Comparison of ENCODE assay signal across 15 cellular contexts in the genomic region with DNA sequence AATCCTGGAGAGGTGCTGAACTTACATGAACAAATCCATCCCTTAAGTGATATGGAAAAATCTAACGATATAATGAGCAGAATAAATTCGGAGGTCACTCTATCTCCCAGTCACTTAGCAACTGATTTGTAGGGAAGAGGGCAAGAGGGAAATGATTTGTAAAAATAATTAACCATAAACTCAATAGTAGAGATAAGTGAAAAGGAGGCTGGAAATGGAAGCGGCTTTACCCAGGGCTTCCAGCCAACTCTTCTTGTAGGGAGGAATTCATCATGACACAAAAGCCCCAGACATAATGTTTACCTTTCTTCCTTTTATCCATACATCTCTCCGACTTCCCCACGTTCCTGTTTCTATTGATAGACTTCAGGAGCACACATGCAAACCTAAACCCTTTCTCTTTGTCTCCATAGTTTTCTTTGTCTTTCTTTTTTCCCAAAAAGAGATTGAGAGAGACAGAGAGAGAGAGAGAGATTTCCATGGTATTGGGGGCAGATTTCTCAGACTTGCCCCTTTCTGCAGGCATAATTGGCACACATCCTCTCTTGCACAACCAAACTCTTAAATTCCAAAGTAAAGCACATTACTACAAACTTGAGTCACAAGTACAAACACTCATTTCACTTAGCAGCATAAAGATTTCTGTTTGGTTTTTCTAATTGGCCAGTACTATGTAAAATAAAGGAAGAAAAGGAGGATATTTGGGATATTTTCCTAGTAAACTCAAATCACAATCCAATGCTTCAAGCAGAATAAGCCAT.
DNase-seq lines count a peak whose midpoint lies in the region; ATAC-seq and TF ChIP-seq lines count a peak whose summit lies in the region.
"Had no signal": no experiment of that assay in that cellular context is flagged by ENCODE, and none has a peak within 500 bp of the region (broad histone marks: within the 10 kb centered on the region; RNA-seq: fewer than 3 reads in every experiment).

No MANE protein-coding gene starts in this region.

- H3K4me2 ChIP-seq in GM23338: no peak overlapping the region

- H3K36me3 ChIP-seq in GM23338 (ENCODE audit: insufficient read depth): peaks cover 2% of the 10 kb centered on the region; the same call in 1 of the 2 replicates
- H3K36me3 ChIP-seq: adrenal gland, heart left ventricle had no signal

- no peaks in the 10 kb centered on the region for H3K9me2 ChIP-seq in GM23338 (ENCODE audit: insufficient read depth)

- no peaks in the 10 kb centered on the region for H3F3A ChIP-seq in GM23338 (replicated peaks; ENCODE audit: low read depth)

- peaks cover 11% of the 10 kb centered on the region; the same call in 2 of the 3 replicates for H3K36me3 Mint-ChIP-seq in GM23338 (ENCODE audit: low read depth)

- no peak overlapping the region for H3K4me3 Mint-ChIP-seq in GM23338
- H3K4me3 Mint-ChIP-seq: activated B cell treated with CpG ODN at 0.5 μM for 24 hours had no signal

- H3K79me2 ChIP-seq in GM23338 (replicated peaks; ENCODE audit: insufficient read depth): no peaks in the 10 kb centered on the region
- H3K79me2 ChIP-seq: parathyroid adenoma had no signal

- H3K27me3 ChIP-seq in GM23338 (ENCODE audit: insufficient read depth): no peaks in the 10 kb centered on the region
- H3K27me3 ChIP-seq: adrenal gland, heart left ventricle had no signal

- peaks cover 10% of the 10 kb centered on the region for H3K9me3 Mint-ChIP-seq in GM23338

- H3K4me1 Mint-ChIP-seq in GM23338: peaks cover 7% of the 10 kb centered on the region; the same call in 2 of the 3 replicates
- H3K4me1 Mint-ChIP-seq: activated B cell treated with CpG ODN at 0.5 μM for 24 hours had no signal

- H3K27ac ChIP-seq in GM23338 (ENCODE audit: low read depth): no peak overlapping the region
- H3K27ac ChIP-seq: adrenal gland, heart left ventricle, parathyroid adenoma had no signal

- no peaks in the 10 kb centered on the region for H4K20me1 ChIP-seq in GM23338 (replicated peaks; ENCODE audit: insufficient read depth)

- H3K4me3 ChIP-seq in fibroblast of villous mesenchyme (ENCODE audit: low read depth, low read length) (no peak overlapping the region), skeletal muscle cell (ENCODE audit: low read depth, low read length) (no peak overlapping the region), GM23338 (no peak overlapping the region)
- H3K4me3 ChIP-seq: adrenal gland, heart left ventricle had no signal

- ATAC-seq in SK-N-SH treated with all-trans-retinoic acid at 6 μM for 48 hours (peak; percentile 30; the same call in 2 of the 3 replicates), GM23338 (no peak), HG02798 (IDR thresholded peaks at IDR 0.05; ENCODE audit: poor library complexity, unreplicated experiment) (no peak)
- ATAC-seq: heart left ventricle, left ventricle myocardium superior had no signal

- 0 out of 2 replicates have a peak, but pooled peaks cover 6% of the 10 kb centered on the region for H3K4me1 ChIP-seq in GM23338 (ENCODE audit: insufficient read depth)
- H3K4me1 ChIP-seq: heart left ventricle, parathyroid adenoma had no signal

- peak; percentile 37 for DNase-seq in NCI-H510A treated with DMSO at 0.1 percent for 48 hours (lab: John Stamatoyannopoulos, UW)
- DNase-seq in NCI-H510A (lab: John Stamatoyannopoulos, UW): no peak
- peak; percentile 62 for DNase-seq in fibroblast of villous mesenchyme (ENCODE audit: low read depth)
- peak; percentile 53 for DNase-seq in skeletal muscle cell (ENCODE audit: low read depth)
- no peak for DNase-seq in GM23338 (ENCODE audit: low spot score)
- no peak for DNase-seq in NCI-H526 treated with DMSO at 0.1 percent for 48 hours (lab: John Stamatoyannopoulos, UW)
- DNase-seq: activated B cell treated with CpG ODN at 0.5 μM for 24 hours, heart left ventricle, Karpas-422, left ventricle myocardium superior, NCI-H774 had no signal

- H3K27ac Mint-ChIP-seq in GM23338: no peak overlapping the region
- H3K27ac Mint-ChIP-seq: activated B cell treated with CpG ODN at 0.5 μM for 24 hours had no signal

- no peak overlapping the region for H2AFZ ChIP-seq in GM23338
- H2AFZ ChIP-seq: parathyroid adenoma had no signal

- H3K27me3 Mint-ChIP-seq in GM23338 (ENCODE audit: insufficient read depth, low read depth, poor library complexity): no peaks in the 10 kb centered on the region
- H3K27me3 Mint-ChIP-seq: activated B cell treated with CpG ODN at 0.5 μM for 24 hours had no signal

- TF ChIP-seq CTCF in fibroblast of villous mesenchyme (IDR thresholded peaks at IDR 0.05; ENCODE audit: insufficient read depth, low read depth, low read length) (no peak), GM23338 (conservative IDR thresholded peaks at IDR 0.05; ENCODE audit: low read depth in 2 of 2) (no peak)

TF ChIP-seq in SK-N-SH treated with all-trans-retinoic acid at 6 μM for 48 hours, 23 proteins besides CTCF, POLR2A, EP300 and RAD21 (continues in another document):
- TF ChIP-seq BACH2 (CRISPR knock-in tag; IDR thresholded peaks at IDR 0.05; ENCODE audit: borderline replicate concordance) (no peak), POU6F1 (CRISPR knock-in tag; IDR thresholded peaks at IDR 0.05; ENCODE audit: borderline replicate concordance, low read depth) (no peak), PATZ1 (CRISPR knock-in tag; IDR thresholded peaks at IDR 0.05; ENCODE audit: borderline replicate concordance) (no peak; the same call in 1 of the 2 replicates)

TF ChIP-seq in GM23338, 12 proteins besides CTCF, POLR2A, EP300 and RAD21 (continues in another document):
- TF ChIP-seq POLR2AphosphoS5 (IDR thresholded peaks at IDR 0.05; ENCODE audit: low read depth) (no peak), EZH2 (IDR thresholded peaks at IDR 0.05; ENCODE audit: low read depth, unreplicated experiment) (no peak), JUNB (IDR thresholded peaks at IDR 0.05; ENCODE audit: unreplicated experiment) (no peak), ZNF331 (CRISPR knock-in tag; IDR thresholded peaks at IDR 0.05; ENCODE audit: low read depth) (no peak), ZNF114 (CRISPR knock-in tag; IDR thresholded peaks at IDR 0.05) (no peak), NANOG (IDR thresholded peaks at IDR 0.05; ENCODE audit: borderline replicate concordance) (no peak), EZH2phosphoT487 (IDR thresholded peaks at IDR 0.05; ENCODE audit: unreplicated experiment) (no peak)
- TF ChIP-seq, protein P1, sequence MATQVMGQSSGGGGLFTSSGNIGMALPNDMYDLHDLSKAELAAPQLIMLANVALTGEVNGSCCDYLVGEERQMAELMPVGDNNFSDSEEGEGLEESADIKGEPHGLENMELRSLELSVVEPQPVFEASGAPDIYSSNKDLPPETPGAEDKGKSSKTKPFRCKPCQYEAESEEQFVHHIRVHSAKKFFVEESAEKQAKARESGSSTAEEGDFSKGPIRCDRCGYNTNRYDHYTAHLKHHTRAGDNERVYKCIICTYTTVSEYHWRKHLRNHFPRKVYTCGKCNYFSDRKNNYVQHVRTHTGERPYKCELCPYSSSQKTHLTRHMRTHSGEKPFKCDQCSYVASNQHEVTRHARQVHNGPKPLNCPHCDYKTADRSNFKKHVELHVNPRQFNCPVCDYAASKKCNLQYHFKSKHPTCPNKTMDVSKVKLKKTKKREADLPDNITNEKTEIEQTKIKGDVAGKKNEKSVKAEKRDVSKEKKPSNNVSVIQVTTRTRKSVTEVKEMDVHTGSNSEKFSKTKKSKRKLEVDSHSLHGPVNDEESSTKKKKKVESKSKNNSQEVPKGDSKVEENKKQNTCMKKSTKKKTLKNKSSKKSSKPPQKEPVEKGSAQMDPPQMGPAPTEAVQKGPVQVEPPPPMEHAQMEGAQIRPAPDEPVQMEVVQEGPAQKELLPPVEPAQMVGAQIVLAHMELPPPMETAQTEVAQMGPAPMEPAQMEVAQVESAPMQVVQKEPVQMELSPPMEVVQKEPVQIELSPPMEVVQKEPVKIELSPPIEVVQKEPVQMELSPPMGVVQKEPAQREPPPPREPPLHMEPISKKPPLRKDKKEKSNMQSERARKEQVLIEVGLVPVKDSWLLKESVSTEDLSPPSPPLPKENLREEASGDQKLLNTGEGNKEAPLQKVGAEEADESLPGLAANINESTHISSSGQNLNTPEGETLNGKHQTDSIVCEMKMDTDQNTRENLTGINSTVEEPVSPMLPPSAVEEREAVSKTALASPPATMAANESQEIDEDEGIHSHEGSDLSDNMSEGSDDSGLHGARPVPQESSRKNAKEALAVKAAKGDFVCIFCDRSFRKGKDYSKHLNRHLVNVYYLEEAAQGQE (IDR thresholded peaks at IDR 0.05; ENCODE audit: unreplicated experiment): no peak

Comparison
In these comparisons a context has a peak if more than half of its experiments do, and no peak if none do; other contexts are left out.
1. DNase-seq: peak in NCI-H510A treated with DMSO at 0.1 percent for 48 hours (single experiment), fibroblast of villous mesenchyme (single experiment) and skeletal muscle cell (single experiment); none in NCI-H510A (single experiment), GM23338 (single experiment) and NCI-H526 treated with DMSO at 0.1 percent for 48 hours (single experiment).